11 cellular contexts compared by ENCODE assay signal in genomic region chr1:26254404-26254803, GRCh38.
"Had no signal": no experiment of that assay in that cellular context is flagged by ENCODE, and none has a peak within 500 bp of the region (broad histone marks: within the 10 kb centered on the region; RNA-seq: fewer than 3 reads in every experiment).

No MANE protein-coding gene starts in this region.

- H3K4me1 ChIP-seq: ascending aorta, tibial artery, vagina had no signal

- H3K4me2 ChIP-seq: hepatocyte had no signal

- H3K4me3 ChIP-seq: ascending aorta, dorsolateral prefrontal cortex, hepatocyte, tibial artery, vagina had no signal

- H3K27me3 ChIP-seq: ascending aorta, dorsolateral prefrontal cortex, hepatocyte, tibial artery, vagina had no signal

- H3K27ac ChIP-seq: ascending aorta, hepatocyte, tibial artery, vagina had no signal

- ATAC-seq: activated naive CD8-positive, alpha-beta T cell treated with anti-CD3 and anti-CD28 coated beads, Interleukin-2, amount 50 U/mL, for 24 hours; activated T-helper 17 cell treated with anti-CD3 and anti-CD28 coated beads, Interleukin-2, amount 50 U/mL, for 72 hours; stimulated activated naive B cell treated with anti-CD40 and anti-IgM and Interleukin-4, amounts not matched to agents 10 μg/mL and 1 μg/mL and 100 μg/mL, for 72 hours had no signal

- H2AFZ ChIP-seq: hepatocyte had no signal

- H3K9me3 ChIP-seq: ascending aorta, tibial artery, vagina had no signal

- H3K79me2 ChIP-seq: hepatocyte had no signal

- DNase-seq: activated naive CD4-positive, alpha-beta T cell treated with Interleukin-2 at 50 U/mL for 16 hours; activated naive CD8-positive, alpha-beta T cell treated with anti-CD3 and anti-CD28 coated beads, Interleukin-2, amount 50 U/mL, for 24 hours; dorsolateral prefrontal cortex; stimulated activated CD4-positive, alpha-beta T cell treated with anti-CD3 and anti-CD28 coated beads, Interleukin-2, amount 100 ng/mL, for 48 hours; stimulated activated naive B cell treated with anti-CD40 and anti-IgM and Interleukin-4, amounts not matched to agents 10 μg/mL and 1 μg/mL and 100 μg/mL, for 72 hours; T-helper 9 cell; tibial artery had no signal
